In genomic region chr1:87513270-87513669, GRCh38 we compare ENCODE assay signal across 16 cellular contexts.
A peak's percentile ranks its signal among the peaks of the same experiment; 100 is the strongest.
DNase-seq lines count a peak whose midpoint lies in the region; ATAC-seq and TF ChIP-seq lines count a peak whose summit lies in the region.
"Had no signal": no experiment of that assay in that cellular context is flagged by ENCODE, and none has a peak within 500 bp of the region (broad histone marks: within the 10 kb centered on the region; RNA-seq: fewer than 3 reads in every experiment).

No MANE protein-coding gene starts in this region.

- CTCF ChIA-PET in A673 (lab: Charles Lee) = no interaction called here
- CTCF ChIA-PET in Calu3 (lab: Charles Lee) = no interaction called here

- BruUV-seq in A673 (replicated peaks; lab: Mats Ljungman, UMichigan) = no TSS peak
- BruUV-seq in Calu3 (replicated peaks; lab: Mats Ljungman, UMichigan) = no TSS peak

- peak; percentile 67 for DNase-seq in A673 (ENCODE audit: low spot score)
- DNase-seq in HFF-Myc (ENCODE audit: extremely low read depth, low read depth) = peak; percentile 16
- DNase-seq in amniotic epithelial cell (ENCODE audit: low read depth) = peak; percentile 61
- peak; percentile 14 for DNase-seq in kidney tubule cell (ENCODE audit: low spot score)
- DNase-seq in Calu3 = no peak
- DNase-seq in activated T-helper 1 cell treated with anti-CD3 and anti-CD28 coated beads, Interleukin-12 subunit alpha, Interleukin-12 subunit beta, Interleukin-2, Interleukin-4 antibody, amounts not matched to agents 30 ng/mL and 10 ng/mL and 1 ng/mL, durations not matched to agents 14 hours and 24 hours and 36 hours (ENCODE audit: low spot score) = no peak
- no peak for DNase-seq in type B pancreatic cell (ENCODE audit: extremely low spot score, unreplicated experiment)
- DNase-seq: activated T-cell treated with anti-CD3 and anti-CD28 coated beads, Interleukin-2, amount 50 U/mL, for 72 hours; cerebellar nuclear complex; gastrocnemius medialis; H9; NCI-H1436 treated with DMSO at 0.1 percent for 48 hours; retina; stimulated activated naive CD8-positive, alpha-beta T cell treated with anti-CD3 and anti-CD28 coated beads, Interleukin-15, amount 100 ng/mL, for 72 hours had no signal

- H3K36me3 Mint-ChIP-seq in Calu3 (ENCODE audit: insufficient read depth, unreplicated experiment) (no peaks in the 10 kb centered on the region), type B pancreatic cell (no peaks in the 10 kb centered on the region)
- H3K36me3 Mint-ChIP-seq in activated T-helper 1 cell treated with anti-CD3 and anti-CD28 coated beads, Interleukin-12 subunit alpha, Interleukin-12 subunit beta, Interleukin-2, Interleukin-4 antibody, amounts not matched to agents 30 ng/mL and 10 ng/mL and 1 ng/mL, durations not matched to agents 14 hours and 24 hours and 36 hours (ENCODE audit: low read depth) = no peaks in the 10 kb centered on the region
- H3K36me3 Mint-ChIP-seq: memory B cell had no signal

- no peak overlapping the region for H3K27ac ChIP-seq in A673 (ENCODE audit: low read depth, low read length, poor library complexity, severe bottlenecking)
- H3K27ac ChIP-seq: gastrocnemius medialis had no signal

- H3K9me3 Mint-ChIP-seq in Calu3 (ENCODE audit: low read depth, unreplicated experiment) (no peaks in the 10 kb centered on the region), type B pancreatic cell (no peaks in the 10 kb centered on the region)
- H3K9me3 Mint-ChIP-seq in activated T-helper 1 cell treated with anti-CD3 and anti-CD28 coated beads, Interleukin-12 subunit alpha, Interleukin-12 subunit beta, Interleukin-2, Interleukin-4 antibody, amounts not matched to agents 30 ng/mL and 10 ng/mL and 1 ng/mL, durations not matched to agents 14 hours and 24 hours and 36 hours = no peaks in the 10 kb centered on the region
- H3K9me3 Mint-ChIP-seq: activated T-cell treated with anti-CD3 and anti-CD28 coated beads, Interleukin-2, amount 50 U/mL, for 72 hours; H9; memory B cell; stimulated activated naive CD8-positive, alpha-beta T cell treated with anti-CD3 and anti-CD28 coated beads, Interleukin-15, amount 100 ng/mL, for 72 hours had no signal

- no peak for ATAC-seq in HG03097 (IDR thresholded peaks at IDR 0.05; ENCODE audit: low FRiP score, unreplicated experiment)
- ATAC-seq: activated T-cell treated with anti-CD3 and anti-CD28 coated beads, Interleukin-2, amount 50 U/mL, for 72 hours; gastrocnemius medialis; stimulated activated naive CD8-positive, alpha-beta T cell treated with anti-CD3 and anti-CD28 coated beads, Interleukin-15, amount 100 ng/mL, for 72 hours had no signal

- no peaks in the 10 kb centered on the region for H3K36me3 ChIP-seq in A673 (ENCODE audit: insufficient read depth, low read length, poor library complexity, severe bottlenecking)
- H3K36me3 ChIP-seq: gastrocnemius medialis had no signal

- H3K27ac Mint-ChIP-seq in Calu3 (ENCODE audit: unreplicated experiment) (no peak overlapping the region), type B pancreatic cell (no peak overlapping the region)
- no peak overlapping the region for H3K27ac Mint-ChIP-seq in activated T-helper 1 cell treated with anti-CD3 and anti-CD28 coated beads, Interleukin-12 subunit alpha, Interleukin-12 subunit beta, Interleukin-2, Interleukin-4 antibody, amounts not matched to agents 30 ng/mL and 10 ng/mL and 1 ng/mL, durations not matched to agents 14 hours and 24 hours and 36 hours
- H3K27ac Mint-ChIP-seq: activated T-cell treated with anti-CD3 and anti-CD28 coated beads, Interleukin-2, amount 50 U/mL, for 72 hours; H9; memory B cell; stimulated activated naive CD8-positive, alpha-beta T cell treated with anti-CD3 and anti-CD28 coated beads, Interleukin-15, amount 100 ng/mL, for 72 hours had no signal

- H3K9me3 ChIP-seq in A673 (ENCODE audit: low read depth, low read length, poor library complexity, severe bottlenecking) = no peaks in the 10 kb centered on the region
- H3K9me3 ChIP-seq: gastrocnemius medialis had no signal

- intact Hi-C loops in A673 (cut with micrococcal nuclease; ENCODE audit: unreplicated experiment) (no loop called here), Calu3 (cut with micrococcal nuclease; ENCODE audit: unreplicated experiment) (no loop called here)
- intact Hi-C loops in activated T-helper 1 cell treated with anti-CD3 and anti-CD28 coated beads, Interleukin-12 subunit alpha, Interleukin-12 subunit beta, Interleukin-2, Interleukin-4 antibody, amounts not matched to agents 30 ng/mL and 10 ng/mL and 1 ng/mL, durations not matched to agents 14 hours and 24 hours and 36 hours (cut with micrococcal nuclease) = no loop called here

- TF ChIP-seq CTCF in A673 (conservative IDR thresholded peaks at IDR 0.05; ENCODE audit: low read depth, low read length) = no peak
- no peak for TF ChIP-seq CTCF in HFF-Myc (IDR thresholded peaks at IDR 0.05; ENCODE audit: low read depth, low read length, missing control alignments)
- TF ChIP-seq CTCF in Calu3 (IDR thresholded peaks at IDR 0.05; ENCODE audit: unreplicated experiment) = no peak
- TF ChIP-seq CTCF in type B pancreatic cell (conservative IDR thresholded peaks at IDR 0.05) = no peak

- H3K27me3 Mint-ChIP-seq in Calu3 (ENCODE audit: unreplicated experiment) (no peaks in the 10 kb centered on the region), type B pancreatic cell (no peaks in the 10 kb centered on the region)
- H3K27me3 Mint-ChIP-seq in activated T-helper 1 cell treated with anti-CD3 and anti-CD28 coated beads, Interleukin-12 subunit alpha, Interleukin-12 subunit beta, Interleukin-2, Interleukin-4 antibody, amounts not matched to agents 30 ng/mL and 10 ng/mL and 1 ng/mL, durations not matched to agents 14 hours and 24 hours and 36 hours (ENCODE audit: insufficient read depth) = peaks cover 5% of the 10 kb centered on the region
- H3K27me3 Mint-ChIP-seq: memory B cell had no signal

- no peak overlapping the region for H3K4me3 Mint-ChIP-seq in Calu3 (ENCODE audit: low read depth, unreplicated experiment)
- H3K4me3 Mint-ChIP-seq in activated T-helper 1 cell treated with anti-CD3 and anti-CD28 coated beads, Interleukin-12 subunit alpha, Interleukin-12 subunit beta, Interleukin-2, Interleukin-4 antibody, amounts not matched to agents 30 ng/mL and 10 ng/mL and 1 ng/mL, durations not matched to agents 14 hours and 24 hours and 36 hours = no peak overlapping the region
- H3K4me3 Mint-ChIP-seq in type B pancreatic cell = no peak overlapping the region
- H3K4me3 Mint-ChIP-seq: activated T-cell treated with anti-CD3 and anti-CD28 coated beads, Interleukin-2, amount 50 U/mL, for 72 hours; H9; memory B cell; stimulated activated naive CD8-positive, alpha-beta T cell treated with anti-CD3 and anti-CD28 coated beads, Interleukin-15, amount 100 ng/mL, for 72 hours had no signal

- H3K4me3 ChIP-seq in A673 (ENCODE audit: low read depth, low read length, poor library complexity, severe bottlenecking) (no peak overlapping the region), HFF-Myc (replicated peaks; ENCODE audit: low read depth, low read length) (no peak overlapping the region)
- H3K4me3 ChIP-seq: gastrocnemius medialis had no signal

- no peaks in the 10 kb centered on the region for H3K27me3 ChIP-seq in A673 (replicated peaks; ENCODE audit: insufficient read depth, low read depth, low read length, poor library complexity)
- H3K27me3 ChIP-seq: gastrocnemius medialis had no signal

- peaks cover 5% of the 10 kb centered on the region for H3K4me1 ChIP-seq in A673 (ENCODE audit: insufficient read depth, low read length, poor library complexity, severe bottlenecking)
- H3K4me1 ChIP-seq: gastrocnemius medialis had no signal

- H3K4me1 Mint-ChIP-seq in Calu3 (ENCODE audit: low read depth, unreplicated experiment) (no peaks in the 10 kb centered on the region), type B pancreatic cell (ENCODE audit: unreplicated experiment) (peaks cover 16% of the 10 kb centered on the region)
- no peaks in the 10 kb centered on the region for H3K4me1 Mint-ChIP-seq in activated T-helper 1 cell treated with anti-CD3 and anti-CD28 coated beads, Interleukin-12 subunit alpha, Interleukin-12 subunit beta, Interleukin-2, Interleukin-4 antibody, amounts not matched to agents 30 ng/mL and 10 ng/mL and 1 ng/mL, durations not matched to agents 14 hours and 24 hours and 36 hours (ENCODE audit: low read depth)
- H3K4me1 Mint-ChIP-seq: memory B cell; stimulated activated naive CD8-positive, alpha-beta T cell treated with anti-CD3 and anti-CD28 coated beads, Interleukin-15, amount 100 ng/mL, for 72 hours had no signal

- POLR2A ChIA-PET in A673 (lab: Charles Lee; ENCODE audit: low non-redundant PET) = no interaction called here

Comparison
In these comparisons a context has a peak if more than half of its experiments do, and no peak if none do; other contexts are left out.
1. DNase-seq: peak in A673 (single experiment), HFF-Myc (single experiment), amniotic epithelial cell (single experiment) and kidney tubule cell (single experiment); none in Calu3 (single experiment), activated T-helper 1 cell treated with anti-CD3 and anti-CD28 coated beads, Interleukin-12 subunit alpha, Interleukin-12 subunit beta, Interleukin-2, Interleukin-4 antibody, amounts not matched to agents 30 ng/mL and 10 ng/mL and 1 ng/mL, durations not matched to agents 14 hours and 24 hours and 36 hours (single experiment) and type B pancreatic cell (single experiment).